Comparison of ENCODE assay signal across 22 cellular contexts in the genomic region with DNA sequence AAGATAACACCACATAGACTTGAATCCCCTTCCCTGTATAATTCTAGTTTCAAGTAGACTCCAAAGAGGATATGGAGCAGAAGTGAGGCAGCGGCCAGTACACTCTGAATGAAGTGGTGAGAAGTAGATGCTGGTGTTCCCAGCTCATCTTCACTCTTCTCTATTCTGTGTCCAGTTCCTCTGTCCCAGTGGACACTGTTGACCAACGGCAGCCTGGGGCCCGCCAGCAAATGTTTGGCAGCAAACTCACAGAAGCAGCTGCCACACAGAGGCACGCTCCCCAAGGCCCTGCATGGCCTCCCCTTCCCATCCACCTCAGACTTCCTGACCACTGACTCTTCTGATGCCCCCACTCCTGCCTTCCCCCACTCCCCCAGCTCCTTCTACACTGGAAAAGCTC.
"Had no signal": no experiment of that assay in that cellular context is flagged by ENCODE, and none has a peak within 500 bp of the region (broad histone marks: within the 10 kb centered on the region; RNA-seq: fewer than 3 reads in every experiment).

No MANE protein-coding gene starts in this region.

- H3K36me3 ChIP-seq: breast epithelium, MG63 had no signal

- H3K27ac Mint-ChIP-seq: activated B cell treated with CpG ODN at 0.5 μM for 24 hours; activated CD4-positive, alpha-beta T cell treated with anti-CD3 and anti-CD28 coated beads, Interleukin-2, amount 10 ng/mL, durations not matched to agents 24 days and 14 days; activated naive CD4-positive, alpha-beta T cell treated with anti-CD3 and anti-CD28 coated beads, Interleukin-2, amount 10 ng/mL, durations not matched to agents 7 days and 5 days; activated naive CD8-positive, alpha-beta T cell treated with anti-CD3 and anti-CD28 coated beads for 36 hours; T-cell had no signal

- H3K9me3 Mint-ChIP-seq: activated CD4-positive, alpha-beta T cell treated with anti-CD3 and anti-CD28 coated beads, Interleukin-2, amount 10 ng/mL, durations not matched to agents 24 days and 14 days; activated naive CD8-positive, alpha-beta T cell treated with anti-CD3 and anti-CD28 coated beads for 36 hours had no signal

- H3K27ac ChIP-seq: breast epithelium, KMS-11, SK-N-MC had no signal

- H3K27me3 Mint-ChIP-seq: activated B cell treated with CpG ODN at 0.5 μM for 24 hours; activated CD4-positive, alpha-beta T cell treated with anti-CD3 and anti-CD28 coated beads, Interleukin-2, amount 10 ng/mL, durations not matched to agents 24 days and 14 days; activated naive CD4-positive, alpha-beta T cell treated with anti-CD3 and anti-CD28 coated beads, Interleukin-2, amount 10 ng/mL, durations not matched to agents 7 days and 5 days; activated naive CD8-positive, alpha-beta T cell treated with anti-CD3 and anti-CD28 coated beads for 36 hours; T-cell had no signal

- H3K4me3 Mint-ChIP-seq: activated B cell treated with CpG ODN at 0.5 μM for 24 hours; activated CD4-positive, alpha-beta T cell treated with anti-CD3 and anti-CD28 coated beads, Interleukin-2, amount 10 ng/mL, durations not matched to agents 24 days and 14 days; activated naive CD4-positive, alpha-beta T cell treated with anti-CD3 and anti-CD28 coated beads, Interleukin-2, amount 10 ng/mL, durations not matched to agents 7 days and 5 days; activated naive CD8-positive, alpha-beta T cell treated with anti-CD3 and anti-CD28 coated beads for 36 hours; activated T-cell treated with anti-CD3 and anti-CD28 coated beads, Interleukin-2, amount 50 U/mL, for 4 hours; T-cell had no signal

- H3K9ac ChIP-seq: KMS-11 had no signal

- ATAC-seq: activated T-cell treated with anti-CD3 and anti-CD28 coated beads, Interleukin-2, amount 50 U/mL, for 4 hours; T-cell had no signal

- H3K4me3 ChIP-seq: breast epithelium, MG63, SK-N-MC had no signal

- H3K36me3 Mint-ChIP-seq: activated naive CD4-positive, alpha-beta T cell treated with anti-CD3 and anti-CD28 coated beads, Interleukin-2, amount 10 ng/mL, durations not matched to agents 7 days and 5 days; activated naive CD8-positive, alpha-beta T cell treated with anti-CD3 and anti-CD28 coated beads for 36 hours; T-cell had no signal

- FAIRE-seq: TTC549 had no signal

- H3K4me2 ChIP-seq: KMS-11 had no signal

- H3K9me3 ChIP-seq: breast epithelium, MG63 had no signal

- H3K27me3 ChIP-seq: breast epithelium, MG63 had no signal

- DNase-seq: activated B cell treated with CpG ODN at 0.5 μM for 24 hours; activated CD4-positive, alpha-beta T cell treated with anti-CD3 and anti-CD28 coated beads for 1 hour; activated CD4-positive, alpha-beta T cell treated with anti-CD3 and anti-CD28 coated beads, Interleukin-2, amount 10 ng/mL, durations not matched to agents 24 days and 14 days; activated CD4-positive, alpha-beta T cell treated with anti-CD3 and anti-CD28 coated beads, Interleukin-2, amount 50 U/mL, for 48 hours; activated gamma-delta T cell; activated naive CD4-positive, alpha-beta T cell treated with anti-CD3 and anti-CD28 coated beads, Interleukin-2, amount 10 ng/mL, durations not matched to agents 7 days and 5 days; activated naive CD8-positive, alpha-beta T cell treated with anti-CD3 and anti-CD28 coated beads for 36 hours; activated T-cell treated with anti-CD3 and anti-CD28 coated beads, Interleukin-2, amount 50 U/mL, for 4 hours; MG63; MV-4-11; NCI-H1105; NCI-H1436 treated with DMSO at 0.1 percent for 48 hours; NCI-H187; NCI-H446; NCI-H524; T-cell; T-helper 2 cell; T1000 had no signal

- H3K4me1 ChIP-seq: breast epithelium had no signal

- H3K4me1 Mint-ChIP-seq: activated B cell treated with CpG ODN at 0.5 μM for 24 hours; activated CD4-positive, alpha-beta T cell treated with anti-CD3 and anti-CD28 coated beads, Interleukin-2, amount 10 ng/mL, durations not matched to agents 24 days and 14 days; activated naive CD4-positive, alpha-beta T cell treated with anti-CD3 and anti-CD28 coated beads, Interleukin-2, amount 10 ng/mL, durations not matched to agents 7 days and 5 days; activated naive CD8-positive, alpha-beta T cell treated with anti-CD3 and anti-CD28 coated beads for 36 hours; T-cell had no signal
